8 cellular contexts compared by ENCODE assay signal in the genomic region with DNA sequence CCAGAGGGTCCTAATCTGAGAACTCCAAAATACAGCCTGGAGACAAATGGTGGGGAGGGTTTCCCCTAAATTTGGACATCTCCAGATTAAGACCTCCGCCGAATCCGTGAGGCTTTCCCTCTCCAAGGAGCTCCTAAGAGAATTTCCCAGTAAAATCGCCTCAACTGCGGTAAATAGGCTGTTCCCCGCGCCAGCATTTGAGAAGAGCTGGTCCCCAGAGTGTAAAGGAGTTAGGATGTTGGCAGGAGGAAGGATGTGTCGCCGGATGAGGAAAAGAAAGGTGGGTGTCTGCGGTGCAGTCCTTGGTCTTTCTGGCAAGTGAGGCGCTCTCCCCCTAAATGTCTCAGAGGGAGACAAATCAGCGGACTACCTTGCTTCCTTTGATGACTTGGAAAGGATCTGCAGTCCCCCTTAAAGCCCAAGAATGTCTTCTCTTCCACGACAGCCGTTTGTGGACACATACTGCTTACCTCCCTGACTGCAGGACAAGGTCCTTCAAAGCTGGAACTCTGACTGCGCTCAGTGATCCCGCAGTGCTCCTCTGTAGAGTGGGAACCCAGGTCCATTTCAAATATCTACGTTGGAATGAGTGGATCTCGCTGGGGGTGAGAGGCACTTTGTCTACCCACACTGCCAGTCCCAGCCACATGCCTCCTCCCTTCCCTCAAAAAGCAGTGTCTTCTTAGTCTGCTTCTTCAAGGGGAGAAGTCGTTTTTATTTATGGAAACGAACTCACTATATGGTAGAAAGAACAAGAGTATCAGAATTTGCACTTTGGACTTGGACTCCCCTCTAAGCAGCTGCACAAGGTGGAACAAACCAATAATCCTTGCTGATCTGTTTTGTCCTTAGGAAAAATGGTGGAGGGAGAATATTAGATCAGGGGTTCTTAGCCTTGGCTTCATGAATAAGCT. TPM values are rescaled to one million over a fixed set of nuclear protein-coding genes. Genes with fewer than 3 reads are reported as not detected.
A peak's percentile ranks its signal among the peaks of the same experiment; 100 is the strongest.
DNase-seq lines count a peak whose midpoint lies in the region; ATAC-seq and TF ChIP-seq lines count a peak whose summit lies in the region.

No MANE protein-coding gene starts in this region.

- POLR2A ChIA-PET in activated B cell treated with CpG ODN at 0.5 μM for 24 hours (lab: Charles Lee) = no interaction called here

- ATAC-seq in activated B cell treated with CpG ODN at 0.5 μM for 24 hours (ENCODE audit: low read depth) = no peak
- ATAC-seq in stimulated activated effector memory CD8-positive, alpha-beta T cell treated with anti-CD3 and anti-CD28 coated beads, Interleukin-12 subunit alpha, Interleukin-12 subunit beta, amount 100 ng/mL, for 72 hours = no peak

- H3K9me3 Mint-ChIP-seq in activated B cell treated with CpG ODN at 0.5 μM for 24 hours = no peaks in the 10 kb centered on the region
- H3K9me3 Mint-ChIP-seq in stimulated activated effector memory CD8-positive, alpha-beta T cell treated with anti-CD3 and anti-CD28 coated beads, Interleukin-12 subunit alpha, Interleukin-12 subunit beta, amount 100 ng/mL, for 72 hours = no peaks in the 10 kb centered on the region

- peaks cover 9% of the 10 kb centered on the region for H3K4me1 Mint-ChIP-seq in activated B cell treated with CpG ODN at 0.5 μM for 24 hours
- H3K4me1 Mint-ChIP-seq in stimulated activated effector memory CD8-positive, alpha-beta T cell treated with anti-CD3 and anti-CD28 coated beads, Interleukin-12 subunit alpha, Interleukin-12 subunit beta, amount 100 ng/mL, for 72 hours = peaks cover 20% of the 10 kb centered on the region

- peaks cover 46% of the 10 kb centered on the region for H3K27me3 Mint-ChIP-seq in activated B cell treated with CpG ODN at 0.5 μM for 24 hours

- CTCF ChIA-PET in activated B cell treated with CpG ODN at 0.5 μM for 24 hours (lab: Charles Lee) = no interaction called here

- in situ Hi-C loops in KBM-7 (cut with MboI; ENCODE audit: low pct_unique_long_range_greater_than_20kb, low sequenced_read_pairs) = no loop called here

- DNase-seq in DMS 273 (lab: John Stamatoyannopoulos, UW; ENCODE audit: unreplicated experiment) (peak; percentile 55), DMS 273 treated with DMSO at 0.1 percent for 48 hours (lab: John Stamatoyannopoulos, UW) (no peak), activated B cell treated with CpG ODN at 0.5 μM for 24 hours (no peak), KBM-7 (no peak), SHP77 (lab: John Stamatoyannopoulos, UW) (no peak), HT-29 (ENCODE audit: low spot score) (no peak)
- no peak for DNase-seq in stimulated activated effector memory CD8-positive, alpha-beta T cell treated with anti-CD3 and anti-CD28 coated beads, Interleukin-12 subunit alpha, Interleukin-12 subunit beta, amount 100 ng/mL, for 72 hours (ENCODE audit: low spot score in 2 of 2)

- H3K36me3 Mint-ChIP-seq in activated B cell treated with CpG ODN at 0.5 μM for 24 hours (ENCODE audit: low read depth) = no peaks in the 10 kb centered on the region
- no peaks in the 10 kb centered on the region for H3K36me3 Mint-ChIP-seq in stimulated activated effector memory CD8-positive, alpha-beta T cell treated with anti-CD3 and anti-CD28 coated beads, Interleukin-12 subunit alpha, Interleukin-12 subunit beta, amount 100 ng/mL, for 72 hours

- peak overlapping the region; percentile 55 for H3K4me3 Mint-ChIP-seq in activated B cell treated with CpG ODN at 0.5 μM for 24 hours
- peak overlapping the region; percentile 66 for H3K4me3 Mint-ChIP-seq in stimulated activated effector memory CD8-positive, alpha-beta T cell treated with anti-CD3 and anti-CD28 coated beads, Interleukin-12 subunit alpha, Interleukin-12 subunit beta, amount 100 ng/mL, for 72 hours

- H3K27ac Mint-ChIP-seq in activated B cell treated with CpG ODN at 0.5 μM for 24 hours = no peak overlapping the region
- H3K27ac Mint-ChIP-seq in stimulated activated effector memory CD8-positive, alpha-beta T cell treated with anti-CD3 and anti-CD28 coated beads, Interleukin-12 subunit alpha, Interleukin-12 subunit beta, amount 100 ng/mL, for 72 hours = peak overlapping the region; percentile 26

- peak overlapping the region; percentile 84 for H3K4me3 ChIP-seq in iPS-11a (ENCODE audit: low read depth, low read length)

- intact Hi-C loops in activated B cell treated with CpG ODN at 0.5 μM for 24 hours (cut with micrococcal nuclease) = no loop called here

- no peak for TF ChIP-seq CTCF in activated B cell treated with CpG ODN at 0.5 μM for 24 hours (IDR thresholded peaks at IDR 0.05)

RNA-seq across cellular contexts. Expression of gene DLG5, which starts 1.0 kb away (rescaled TPM):
- total RNA-seq in activated B cell treated with CpG ODN at 0.5 μM for 24 hours = 0.27 and 1.1 TPM in 2 replicates
- 17.9 and 24.9 TPM in 2 replicates for total RNA-seq in HT-29 (2014; rRNA removed; shearing (Covaris generic))
